ENCODE assay signal across 32 cellular contexts in the genomic region with DNA sequence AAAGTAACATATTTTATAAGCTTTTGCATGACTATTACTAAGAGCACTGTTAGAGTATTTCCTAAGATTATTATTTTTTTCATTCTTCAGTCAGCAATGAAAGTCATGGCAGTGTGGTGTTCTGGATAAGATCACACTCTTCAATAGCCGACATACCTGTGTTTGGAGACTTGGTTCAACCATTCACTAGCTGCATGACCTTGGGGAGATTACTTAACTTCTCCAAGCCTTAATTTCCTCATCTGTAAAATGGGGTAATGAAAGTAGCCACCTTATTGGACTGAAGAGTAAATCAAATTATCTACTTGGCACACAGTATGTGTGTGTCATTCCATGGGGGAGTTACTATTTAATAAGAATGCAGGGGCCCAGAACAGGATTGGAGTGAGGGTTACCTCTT. TPM values are rescaled to one million over a fixed set of nuclear protein-coding genes. Genes with fewer than 3 reads are reported as not detected.
"Had no signal": no experiment of that assay in that cellular context is flagged by ENCODE, and none has a peak within 500 bp of the region (broad histone marks: within the 10 kb centered on the region; RNA-seq: fewer than 3 reads in every experiment).

No MANE protein-coding gene starts in this region.

- DNase-seq: activated CD4-positive, alpha-beta T cell treated with anti-CD3 and anti-CD28 coated beads for 36 hours; activated CD4-positive, CD25-positive, alpha-beta regulatory T cell; activated CD8-positive, alpha-beta memory T cell treated with anti-CD3 and anti-CD28 coated beads, Interleukin-2, amount 10 ng/mL, durations not matched to agents 7 days and 5 days; activated CD8-positive, alpha-beta T cell treated with anti-CD3 and anti-CD28 coated beads, Interleukin-2, amount 10 ng/mL, durations not matched to agents 7 days and 5 days; activated naive CD4-positive, alpha-beta T cell; activated T-cell treated with anti-CD3 and anti-CD28 coated beads, Interleukin-2, amount 50 U/mL, for 48 hours; brain microvascular endothelial cell; caudate nucleus; foreskin keratinocyte; islet precursor cell; midbrain; naive thymus-derived CD4-positive, alpha-beta T cell; occipital lobe; posterior cingulate gyrus; stimulated activated CD4-positive, alpha-beta T cell treated with anti-CD3 and anti-CD28 coated beads, Interleukin-1b, Interleukin-23, amount 100 ng/mL, for 48 hours; stimulated activated CD4-positive, alpha-beta T cell treated with anti-CD3 and anti-CD28 coated beads, Interleukin-4, amount 100 ng/mL, for 4 hours; stimulated activated CD8-positive, alpha-beta memory T cell treated with anti-CD3 and anti-CD28 coated beads, Interleukin-4, amount 100 ng/mL, for 48 hours; stimulated activated naive CD8-positive, alpha-beta T cell treated with anti-CD3 and anti-CD28 coated beads, Interleukin-15, amount 100 ng/mL, for 72 hours; T-helper 1 cell had no signal

- H3K9me3 ChIP-seq: tibial nerve had no signal

- ATAC-seq: activated CD4-positive, alpha-beta T cell treated with anti-CD3 and anti-CD28 coated beads for 36 hours; activated CD8-positive, alpha-beta memory T cell treated with anti-CD3 and anti-CD28 coated beads, Interleukin-2, amount 10 ng/mL, durations not matched to agents 7 days and 5 days; activated CD8-positive, alpha-beta T cell treated with anti-CD3 and anti-CD28 coated beads, Interleukin-2, amount 10 ng/mL, durations not matched to agents 7 days and 5 days; activated naive CD4-positive, alpha-beta T cell treated with anti-CD3 and anti-CD28 coated beads, Interleukin-2, amount 50 U/mL, for 72 hours; foreskin keratinocyte; naive thymus-derived CD4-positive, alpha-beta T cell; stimulated activated memory B cell treated with anti-CD40 and anti-IgM and Interleukin-4, amounts not matched to agents 10 μg/mL and 1 μg/mL and 100 μg/mL, for 72 hours; stimulated activated naive CD8-positive, alpha-beta T cell treated with anti-CD3 and anti-CD28 coated beads, Interleukin-15, amount 100 ng/mL, for 72 hours had no signal

- H3K27ac ChIP-seq: brain microvascular endothelial cell, foreskin keratinocyte, hepatocyte, neural progenitor cell had no signal

- H3K36me3 ChIP-seq: brain microvascular endothelial cell, neural progenitor cell, tibial nerve had no signal

- H3K4me3 ChIP-seq: hepatocyte, neural progenitor cell, smooth muscle cell, tibial nerve had no signal

- H3K4me1 ChIP-seq: foreskin keratinocyte, neural progenitor cell had no signal

- H3K27me3 ChIP-seq: brain microvascular endothelial cell, hepatocyte, neural progenitor cell, tibial nerve had no signal

RNA-seq across cellular contexts. Expression of a gene that starts 24.5 kb away (rescaled TPM):
- total RNA-seq: activated CD8-positive, alpha-beta memory T cell treated with anti-CD3 and anti-CD28 coated beads, Interleukin-2, amount 10 ng/mL, durations not matched to agents 7 days and 5 days; activated CD8-positive, alpha-beta T cell treated with anti-CD3 and anti-CD28 coated beads, Interleukin-2, amount 10 ng/mL, durations not matched to agents 7 days and 5 days; activated naive CD4-positive, alpha-beta T cell treated with anti-CD3 and anti-CD28 coated beads, Interleukin-2, amount 50 U/mL, for 72 hours; activated T-helper 2 cell treated with anti-CD3 and anti-CD28 coated beads, Interferon-gamma antibody, Interleukin-2, Interleukin-4, amounts not matched to agents 10 μg/mL and 5 μg/mL and 100 μg/mL, durations not matched to agents 14 hours and 24 hours and 36 hours; endothelial cell of umbilical vein; naive thymus-derived CD4-positive, alpha-beta T cell had no signal
- polyA plus RNA-seq: endothelial cell of umbilical vein; naive thymus-derived CD4-positive, alpha-beta T cell had no signal

RNA-seq across cellular contexts. Expression of a gene that starts 50.0 kb away (rescaled TPM):
- total RNA-seq: activated CD4-positive, alpha-beta T cell treated with anti-CD3 and anti-CD28 coated beads for 36 hours; activated CD8-positive, alpha-beta memory T cell treated with anti-CD3 and anti-CD28 coated beads, Interleukin-2, amount 10 ng/mL, durations not matched to agents 7 days and 5 days; activated CD8-positive, alpha-beta T cell treated with anti-CD3 and anti-CD28 coated beads, Interleukin-2, amount 10 ng/mL, durations not matched to agents 7 days and 5 days; activated naive CD4-positive, alpha-beta T cell treated with anti-CD3 and anti-CD28 coated beads, Interleukin-2, amount 50 U/mL, for 72 hours; activated T-helper 2 cell treated with anti-CD3 and anti-CD28 coated beads, Interferon-gamma antibody, Interleukin-2, Interleukin-4, amounts not matched to agents 10 μg/mL and 5 μg/mL and 100 μg/mL, durations not matched to agents 14 hours and 24 hours and 36 hours; chondrocyte; endothelial cell of umbilical vein; fibroblast of lung; foreskin keratinocyte; lower leg skin; naive thymus-derived CD4-positive, alpha-beta T cell; tibial nerve; ureter had no signal
- polyA plus RNA-seq: endothelial cell of umbilical vein; esophagus; fibroblast of lung; foreskin keratinocyte; naive thymus-derived CD4-positive, alpha-beta T cell had no signal
